In genomic region chr3:169771651-169772529, GRCh38 we compare ENCODE assay signal across 8 cellular contexts. TPM values are rescaled to one million over a fixed set of nuclear protein-coding genes. Genes with fewer than 3 reads are reported as not detected.
A peak's percentile ranks its signal among the peaks of the same experiment; 100 is the strongest.
DNase-seq lines count a peak whose midpoint lies in the region; ATAC-seq and FAIRE-seq lines count a peak whose summit lies in the region.

No MANE protein-coding gene starts in this region.

- H3K9ac ChIP-seq in subcutaneous abdominal adipose tissue (ENCODE audit: low read length in 5 of 5), result peak overlapping the region; percentile 75 to 99 (median 96)

- peaks cover 15 to 22% of the 10 kb centered on the region in 2 donors for H3K4me1 ChIP-seq in naive thymus-derived CD4-positive, alpha-beta T cell (ENCODE audit: control insufficient read depth in 2 of 2, insufficient read depth in 2 of 2, low read length in 2 of 2)
- peaks cover 5 to 29% (median 18%) of the 10 kb centered on the region in 5 donors for H3K4me1 ChIP-seq in subcutaneous abdominal adipose tissue (ENCODE audit: control insufficient read depth in 5 of 5, insufficient read depth in 5 of 5, low read length in 5 of 5)

- intact Hi-C loops in naive thymus-derived CD4-positive, alpha-beta T cell (cut with micrococcal nuclease), result loop anchor here (1.0 to 10.0 kb wide), 10 partner anchors 261 to 1483 kb away; partner anchors contain the start of genes PHC3 (in 2 of the 2), PRKCI (in 2 of the 2), SKIL (in 2 of the 2) and RPL22L1 (in 1 of the 2)

- peaks cover 55% of the 10 kb centered on the region for H3K36me3 Mint-ChIP-seq in activated T-helper 17 cell treated with anti-CD3 and anti-CD28 coated beads, Interleukin-2, amount 50 U/mL, for 72 hours (ENCODE audit: low read depth)
- H3K36me3 Mint-ChIP-seq in naive thymus-derived CD4-positive, alpha-beta T cell, result peaks cover 0 to 15% (median 11%) of the 10 kb centered on the region in 5 donors

- no peaks in the 10 kb centered on the region for H3K27me3 Mint-ChIP-seq in activated T-helper 17 cell treated with anti-CD3 and anti-CD28 coated beads, Interleukin-2, amount 50 U/mL, for 72 hours
- H3K27me3 Mint-ChIP-seq in naive thymus-derived CD4-positive, alpha-beta T cell, result peaks cover 0 to 5% (median 0%) of the 10 kb centered on the region in 5 donors

- peak overlapping the region; percentile 87 for H3K4me3 ChIP-seq in naive thymus-derived CD4-positive, alpha-beta T cell (ENCODE audit: low read length)
- H3K4me3 ChIP-seq in subcutaneous abdominal adipose tissue (ENCODE audit: low read depth in 1 of 5, low read length in 5 of 5), result peak overlapping the region; percentile 76 to 94 (median 86)

- peak overlapping the region; percentile 100 for H3K27ac ChIP-seq in naive thymus-derived CD4-positive, alpha-beta T cell (ENCODE audit: low read depth, low read length)
- peak overlapping the region; percentile 99 for H3K27ac ChIP-seq in subcutaneous abdominal adipose tissue (ENCODE audit: low read depth, low read length)

- H3K4me3 Mint-ChIP-seq in activated T-helper 17 cell treated with anti-CD3 and anti-CD28 coated beads, Interleukin-2, amount 50 U/mL, for 72 hours, result peak overlapping the region; percentile 94
- H3K4me3 Mint-ChIP-seq in naive thymus-derived CD4-positive, alpha-beta T cell, result peak overlapping the region; percentile 91 to 99 (median 97)

- POLR2A ChIA-PET in naive thymus-derived CD4-positive, alpha-beta T cell (lab: Charles Lee), result interaction anchor here (0.6 to 3.7 kb wide), 19 partner anchors 8 to 1098 kb away, joined by 3 to 89 read pairs (median 4); partner anchors contain the start of genes LRRC34, LRRIQ4, PHC3 and RPL22L1

- DNase-seq in GM18507 (ENCODE audit: extremely low spot score, insufficient read length, low read depth), result no peak
- peak; percentile 75 for DNase-seq in LoVo (ENCODE audit: low spot score)
- DNase-seq in RPMI7951 (ENCODE audit: low read depth), result peak; percentile 80
- peak; percentile 92 for DNase-seq in fibroblast of peridontal ligament (ENCODE audit: extremely low read depth)
- peak; percentile 42 to 87 (median 84) for DNase-seq in naive thymus-derived CD4-positive, alpha-beta T cell

- peak; percentile 25 for ATAC-seq in activated T-helper 17 cell treated with anti-CD3 and anti-CD28 coated beads, Interleukin-2, amount 50 U/mL, for 72 hours (replicated peaks)
- peak; percentile 23 for ATAC-seq in naive thymus-derived CD4-positive, alpha-beta T cell
- no peak for ATAC-seq in HG02571 (IDR thresholded peaks at IDR 0.05; ENCODE audit: unreplicated experiment)

- peak overlapping the region; percentile 98 for H3K27ac Mint-ChIP-seq in activated T-helper 17 cell treated with anti-CD3 and anti-CD28 coated beads, Interleukin-2, amount 50 U/mL, for 72 hours
- peak overlapping the region; percentile 96 to 100 (median 99) for H3K27ac Mint-ChIP-seq in naive thymus-derived CD4-positive, alpha-beta T cell

- H3K9me3 ChIP-seq in naive thymus-derived CD4-positive, alpha-beta T cell (ENCODE audit: control insufficient read depth in 2 of 3, low read length in 3 of 3), result no peaks in the 10 kb centered on the region
- H3K9me3 ChIP-seq in subcutaneous abdominal adipose tissue (ENCODE audit: control insufficient read depth in 5 of 5, low read length in 5 of 5), result no peaks in the 10 kb centered on the region

- H3K4me1 Mint-ChIP-seq in activated T-helper 17 cell treated with anti-CD3 and anti-CD28 coated beads, Interleukin-2, amount 50 U/mL, for 72 hours, result peaks cover 10% of the 10 kb centered on the region
- H3K4me1 Mint-ChIP-seq in naive thymus-derived CD4-positive, alpha-beta T cell, result peaks cover 17 to 60% (median 46%) of the 10 kb centered on the region in 7 donors

- CTCF ChIA-PET in naive thymus-derived CD4-positive, alpha-beta T cell (lab: Charles Lee), result interaction anchor here (0.7 to 3.2 kb wide), 4 partner anchors 8 to 378 kb away, joined by 3 to 15 read pairs (median 6); partner anchors contain the start of gene TERC

- no peaks in the 10 kb centered on the region for H3K9me3 Mint-ChIP-seq in activated T-helper 17 cell treated with anti-CD3 and anti-CD28 coated beads, Interleukin-2, amount 50 U/mL, for 72 hours
- peaks cover 0 to 18% (median 0%) of the 10 kb centered on the region in 11 donors for H3K9me3 Mint-ChIP-seq in naive thymus-derived CD4-positive, alpha-beta T cell

- peak; percentile 80 for FAIRE-seq in GM18507 (lab: Jason Lieb, UNC)

- H3K36me3 ChIP-seq in naive thymus-derived CD4-positive, alpha-beta T cell (ENCODE audit: control insufficient read depth in 2 of 3, insufficient read depth in 3 of 3, low read length in 3 of 3), result peaks cover 0 to 18% (median 9%) of the 10 kb centered on the region in 3 experiments
- H3K36me3 ChIP-seq in subcutaneous abdominal adipose tissue (ENCODE audit: control insufficient read depth in 5 of 5, insufficient read depth in 5 of 5, low read length in 5 of 5), result peaks cover 6 to 17% (median 9%) of the 10 kb centered on the region in 5 donors

- H3K27me3 ChIP-seq in naive thymus-derived CD4-positive, alpha-beta T cell (ENCODE audit: control insufficient read depth in 2 of 2, insufficient read depth in 2 of 2, low read length in 2 of 2), result no peaks in the 10 kb centered on the region
- no peaks in the 10 kb centered on the region for H3K27me3 ChIP-seq in subcutaneous abdominal adipose tissue (ENCODE audit: control insufficient read depth in 5 of 5, insufficient read depth in 4 of 5, low read length in 5 of 5)

RNA-seq across cellular contexts. Expression of gene MYNN, which starts 1.3 kb away (rescaled TPM):
- 23.8 and 27.0 TPM in 2 replicates for total RNA-seq in RPMI7951 (2014; rRNA removed; shearing (Covaris generic))
- total RNA-seq in activated T-helper 17 cell treated with anti-CD3 and anti-CD28 coated beads, Interleukin-2, amount 50 U/mL, for 72 hours, result 10 to 100 TPM; 11.8 to 15.0 TPM
- 10 to 100 TPM; 16.2 to 20.8 (median 19.0) TPM for total RNA-seq in naive thymus-derived CD4-positive, alpha-beta T cell
- polyA plus RNA-seq in naive thymus-derived CD4-positive, alpha-beta T cell, result 10 to 100 TPM; 12.8 to 16.3 TPM

RNA-seq across cellular contexts. Expression of gene ACTRT3, which starts 2.5 kb away (rescaled TPM):
- total RNA-seq in RPMI7951 (2014; rRNA removed; shearing (Covaris generic)), result 1.3 and 1.6 TPM in 2 replicates
- total RNA-seq in activated T-helper 17 cell treated with anti-CD3 and anti-CD28 coated beads, Interleukin-2, amount 50 U/mL, for 72 hours, result 1 to 10 TPM; 1.9 to 2.0 TPM
- under 1 TPM in 1 of 5 experiments, not detected in 4; 0.36 TPM for total RNA-seq in naive thymus-derived CD4-positive, alpha-beta T cell
- polyA plus RNA-seq in naive thymus-derived CD4-positive, alpha-beta T cell, result under 1 TPM in 1 of 2 donors, not detected in 1; 0.32 TPM

RNA-seq across cellular contexts. Expression of gene TERC, which starts 7.0 kb away (rescaled TPM):
- 45.8 and 88.5 TPM in 2 replicates for total RNA-seq in RPMI7951 (2014; rRNA removed; shearing (Covaris generic))
- 10 to 100 TPM; 14.5 to 14.9 TPM for total RNA-seq in activated T-helper 17 cell treated with anti-CD3 and anti-CD28 coated beads, Interleukin-2, amount 50 U/mL, for 72 hours
- total RNA-seq in naive thymus-derived CD4-positive, alpha-beta T cell, result 10 to 100 TPM in 2 of 5 experiments, 1 to 10 TPM in 3; 4.0 to 19.4 (median 7.4) TPM
- 1 to 10 TPM in 1 of 2 donors, not detected in 1; 1.1 TPM for polyA plus RNA-seq in naive thymus-derived CD4-positive, alpha-beta T cell

RNA-seq across cellular contexts. Expression of gene LRRIQ4, which starts 40.8 kb away (rescaled TPM):
- not detected in 2 replicates for total RNA-seq in RPMI7951 (2014; rRNA removed; shearing (Covaris generic))
- total RNA-seq in activated T-helper 17 cell treated with anti-CD3 and anti-CD28 coated beads, Interleukin-2, amount 50 U/mL, for 72 hours, result under 1 TPM; 0.13 TPM
- under 1 TPM in 1 of 5 experiments, not detected in 4; 0.12 TPM for total RNA-seq in naive thymus-derived CD4-positive, alpha-beta T cell
- not detected for polyA plus RNA-seq in naive thymus-derived CD4-positive, alpha-beta T cell

RNA-seq across cellular contexts. Expression of gene LRRC34, which starts 40.8 kb away (rescaled TPM):
- 8.5 and 9.4 TPM in 2 replicates for total RNA-seq in RPMI7951 (2014; rRNA removed; shearing (Covaris generic))
- 1 to 10 TPM; 1.4 to 1.7 TPM for total RNA-seq in activated T-helper 17 cell treated with anti-CD3 and anti-CD28 coated beads, Interleukin-2, amount 50 U/mL, for 72 hours
- total RNA-seq in naive thymus-derived CD4-positive, alpha-beta T cell, result 1 to 10 TPM in 1 of 5 experiments, under 1 TPM in 4; 0.30 to 3.7 (median 0.42) TPM
- under 1 TPM; 0.26 to 0.40 TPM for polyA plus RNA-seq in naive thymus-derived CD4-positive, alpha-beta T cell
